In the genomic region with DNA sequence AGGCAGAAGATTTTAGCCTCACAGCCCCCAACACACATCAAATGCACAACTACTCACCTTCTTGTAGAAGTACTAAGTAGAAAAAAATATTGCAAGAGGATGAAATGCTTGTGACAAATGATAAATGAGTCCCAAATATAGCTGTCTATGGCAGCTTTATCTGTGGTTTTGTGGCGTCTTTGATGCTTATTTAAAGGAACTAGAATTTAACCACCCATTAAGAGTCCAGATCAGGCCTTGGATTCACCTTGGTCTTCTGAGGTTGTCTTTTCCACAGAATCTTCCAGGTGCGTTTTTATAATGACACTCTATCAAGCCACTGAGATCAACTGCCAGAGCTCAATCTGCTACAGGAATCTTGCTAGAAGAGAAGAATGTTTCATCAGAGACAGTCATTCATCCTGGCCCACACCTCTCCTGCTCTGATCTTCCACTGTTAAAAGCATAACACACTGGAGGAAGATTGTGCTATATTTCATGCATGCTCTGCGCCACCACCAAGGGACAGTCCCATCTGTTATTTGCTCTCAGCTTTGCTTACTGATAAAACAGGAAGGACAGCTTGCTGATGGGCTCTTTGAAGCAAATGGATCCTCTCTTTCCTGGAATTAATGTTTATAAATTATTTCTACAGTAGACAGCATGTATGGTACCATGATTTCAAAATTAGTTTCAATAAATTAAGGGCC, we compare ENCODE assay signal across 18 cellular contexts.
DNase-seq lines count a peak whose midpoint lies in the region; ATAC-seq, FAIRE-seq and TF ChIP-seq lines count a peak whose summit lies in the region.
"Had no signal": no experiment of that assay in that cellular context is flagged by ENCODE, and none has a peak within 500 bp of the region (broad histone marks: within the 10 kb centered on the region; RNA-seq: fewer than 3 reads in every experiment).

No MANE protein-coding gene starts in this region.

- H3K9me2 ChIP-seq in Loucy (replicated peaks; ENCODE audit: low read depth, low read length), result no peaks in the 10 kb centered on the region

- no peak for FAIRE-seq in pancreas (lab: Jason Lieb, UNC)
- FAIRE-seq: keratinocyte had no signal

- H3K4me2 ChIP-seq in Loucy (ENCODE audit: low read depth, low read length, poor library complexity, severe bottlenecking), result peak overlapping the region; percentile 18

- H3K27me3 ChIP-seq in Loucy (ENCODE audit: insufficient read depth, low read length, poor library complexity, severe bottlenecking) (no peaks in the 10 kb centered on the region), pancreas (no peaks in the 10 kb centered on the region)
- H3K27me3 ChIP-seq: brain microvascular endothelial cell, MG63, ovary, tibial nerve had no signal

- H3K9me3 ChIP-seq in Loucy (ENCODE audit: insufficient read depth, low read depth, low read length), result no peaks in the 10 kb centered on the region
- H3K9me3 ChIP-seq in pancreas, result no peaks in the 10 kb centered on the region
- H3K9me3 ChIP-seq: MG63, ovary, tibial nerve had no signal

- TF ChIP-seq CTCF in Loucy (conservative IDR thresholded peaks at IDR 0.05; ENCODE audit: low read length) (no peak), pancreas (IDR thresholded peaks at IDR 0.05) (no peak), omental fat pad (IDR thresholded peaks at IDR 0.05) (no peak)

- H4K20me1 ChIP-seq in Loucy (ENCODE audit: insufficient read depth, low read length, poor library complexity, severe bottlenecking), result no peaks in the 10 kb centered on the region

- peak; percentile 6 for DNase-seq in SW480 (ENCODE audit: low spot score)
- no peak for DNase-seq in pancreas
- DNase-seq in activated naive CD4-positive, alpha-beta T cell treated with Interleukin-2 at 50 U/mL for 16 hours, result no peak
- DNase-seq in effector CD4-positive, alpha-beta T cell, result no peak
- no peak for DNase-seq in omental fat pad (ENCODE audit: low spot score)
- DNase-seq: activated CD4-positive, CD25-positive, alpha-beta regulatory T cell treated with anti-CD3 and anti-CD28 coated beads, Interleukin-2, amount 50 U/mL, for 72 hours; activated naive CD8-positive, alpha-beta T cell treated with anti-CD3 and anti-CD28 coated beads, Interleukin-2, amount 10 ng/mL, durations not matched to agents 7 days and 5 days; brain microvascular endothelial cell; hippocampal formation; MG63; ovary; SIG-M5; stimulated activated CD4-positive, alpha-beta T cell treated with anti-CD3 and anti-CD28 coated beads, Interleukin-1b, Interleukin-23, amount 100 ng/mL, for 48 hours; T-helper 17 cell had no signal

- H3K9ac ChIP-seq in Loucy (ENCODE audit: low read depth, low read length, poor library complexity, severe bottlenecking), result no peak overlapping the region

- no peaks in the 10 kb centered on the region for H3F3A ChIP-seq in Loucy (ENCODE audit: low read depth)

- no peak overlapping the region for H3K27ac ChIP-seq in pancreas
- H3K27ac ChIP-seq: brain microvascular endothelial cell, ovary, tibial nerve had no signal

- no peaks in the 10 kb centered on the region for H3K79me2 ChIP-seq in Loucy (ENCODE audit: insufficient read depth, low read length)

- H3K4me3 ChIP-seq in Loucy (ENCODE audit: low read length, poor library complexity, severe bottlenecking) (no peak overlapping the region), pancreas (no peak overlapping the region)
- H3K4me3 ChIP-seq: MG63, ovary, tibial nerve had no signal

- peak; percentile 45 for ATAC-seq in GM18861 (IDR thresholded peaks at IDR 0.05; ENCODE audit: unreplicated experiment)
- peak in 3 of 4 donors; percentile 61 to 90 (median 84) for ATAC-seq in pancreas
- ATAC-seq in omental fat pad (ENCODE audit: low FRiP score), result no peak
- ATAC-seq: T-helper 17 cell had no signal

- peaks cover 27% of the 10 kb centered on the region for H3K4me1 ChIP-seq in Loucy (ENCODE audit: insufficient read depth, low read length, poor library complexity, severe bottlenecking)
- peaks cover under 1 to 4% (median 1%) of the 10 kb centered on the region in 3 donors for H3K4me1 ChIP-seq in pancreas
- H3K4me1 ChIP-seq: tibial nerve had no signal

- WGBS in pancreas, 2 donors, result 48 to 69% methylated on average over 3 of the region's 3 CpGs

- H3K36me3 ChIP-seq in Loucy (ENCODE audit: insufficient read depth, low read length), result no peaks in the 10 kb centered on the region
- no peaks in the 10 kb centered on the region for H3K36me3 ChIP-seq in pancreas
- H3K36me3 ChIP-seq: brain microvascular endothelial cell, MG63, ovary, tibial nerve had no signal

- intact Hi-C loops in pancreas (cut with DNase I), result no loop called here

- no peak overlapping the region for H2AFZ ChIP-seq in Loucy (ENCODE audit: low read length)
